9 cellular contexts compared by ENCODE assay signal in genomic region chr5:107812570-107813141, GRCh38.
DNase-seq lines count a peak whose midpoint lies in the region; ATAC-seq and TF ChIP-seq lines count a peak whose summit lies in the region.
"Had no signal": no experiment of that assay in that cellular context is flagged by ENCODE, and none has a peak within 500 bp of the region (broad histone marks: within the 10 kb centered on the region; RNA-seq: fewer than 3 reads in every experiment).

No MANE protein-coding gene starts in this region.

- H3K9ac ChIP-seq in mesenchymal stem cell (ENCODE audit: low read length) = no peak overlapping the region

- peak overlapping the region; percentile 64 for H2AK5ac ChIP-seq in mesenchymal stem cell (ENCODE audit: low read length, severe bottlenecking)

- H2BK15ac ChIP-seq in mesenchymal stem cell (ENCODE audit: low read depth, poor library complexity, severe bottlenecking) = no peak overlapping the region

- H3K27ac ChIP-seq in mesenchymal stem cell (ENCODE audit: low read length, poor library complexity, severe bottlenecking) (peak overlapping the region; percentile 43), uterus (no peak overlapping the region)
- H3K27ac ChIP-seq: prostate gland had no signal

- 53% methylated on average over 8 of the region's 8 CpGs for WGBS in mesenchymal stem cell

- H2BK5ac ChIP-seq in mesenchymal stem cell (ENCODE audit: low read depth, low read length, poor library complexity, severe bottlenecking) = no peak overlapping the region

- H3K4me1 ChIP-seq in mesenchymal stem cell (ENCODE audit: control insufficient read depth, insufficient read depth, low read depth, low read length) = peaks cover 23% of the 10 kb centered on the region
- H3K4me1 ChIP-seq in uterus = no peaks in the 10 kb centered on the region
- H3K4me1 ChIP-seq: prostate gland had no signal

- TF ChIP-seq CTCF in uterus (IDR thresholded peaks at IDR 0.05) = no peak

- H3K36me3 ChIP-seq in mesenchymal stem cell (ENCODE audit: control insufficient read depth in 1 of 2, insufficient read depth in 2 of 2, low read depth in 1 of 2, low read length in 2 of 2) (no peaks in the 10 kb centered on the region), uterus (no peaks in the 10 kb centered on the region)
- H3K36me3 ChIP-seq: prostate gland had no signal

- no peak for TF ChIP-seq POLR2A in uterus (IDR thresholded peaks at IDR 0.05)

- no peak overlapping the region for H3K4me3 ChIP-seq in mesenchymal stem cell (ENCODE audit: insufficient read depth in 1 of 2, low read depth in 1 of 2, low read length in 2 of 2)
- H3K4me3 ChIP-seq in uterus = no peak overlapping the region
- H3K4me3 ChIP-seq: prostate gland had no signal

- DNase-seq in NOMO-1 (lab: John Stamatoyannopoulos, UW; ENCODE audit: unreplicated experiment in 2 of 2) = peak; percentile 55
- DNase-seq in mesenchymal stem cell = peak; percentile 80
- no peak for DNase-seq in retina
- DNase-seq in uterus = no peak
- no peak for DNase-seq in NCI-H2081 (lab: John Stamatoyannopoulos, UW)
- DNase-seq in activated naive CD4-positive, alpha-beta T cell (lab: John Stamatoyannopoulos, UW) = no peak

- no peak overlapping the region for H3K23ac ChIP-seq in mesenchymal stem cell (ENCODE audit: low read length in 2 of 2)

- no peak overlapping the region for H3K4ac ChIP-seq in mesenchymal stem cell (ENCODE audit: low read depth in 1 of 2, low read length in 2 of 2)

- intact Hi-C loops in uterus (cut with DNase I; ENCODE audit: low total_unique reads) = no loop called here

- no peak overlapping the region for H4K91ac ChIP-seq in mesenchymal stem cell (ENCODE audit: low read length)

- H3K27me3 ChIP-seq in mesenchymal stem cell (ENCODE audit: control insufficient read depth in 1 of 2, insufficient read depth in 1 of 2, low read length in 2 of 2) (no peaks in the 10 kb centered on the region), uterus (no peaks in the 10 kb centered on the region)

- H4K8ac ChIP-seq in mesenchymal stem cell (ENCODE audit: low read length) = peak overlapping the region; percentile 61

- ATAC-seq in GM18858 (IDR thresholded peaks at IDR 0.05; ENCODE audit: unreplicated experiment) = peak; percentile 70
- ATAC-seq in HG02759 (IDR thresholded peaks at IDR 0.05; ENCODE audit: unreplicated experiment) = peak; percentile 81

- peak overlapping the region; percentile 40 to 67 for H3K18ac ChIP-seq in mesenchymal stem cell (ENCODE audit: low read depth in 1 of 2, low read length in 2 of 2)

- H3K79me1 ChIP-seq in mesenchymal stem cell (replicated peaks; ENCODE audit: low read length, poor library complexity, severe bottlenecking) = no peaks in the 10 kb centered on the region

- no peak overlapping the region for H3K14ac ChIP-seq in mesenchymal stem cell (ENCODE audit: low read length in 2 of 2)

- H3K4me2 ChIP-seq in mesenchymal stem cell (ENCODE audit: low read length, poor library complexity, severe bottlenecking) = no peak overlapping the region

- peak overlapping the region in 1 of 2 experiments; percentile 4 for H2BK12ac ChIP-seq in mesenchymal stem cell (ENCODE audit: low read length in 2 of 2)

- no peak overlapping the region for H2AFZ ChIP-seq in mesenchymal stem cell (ENCODE audit: low read depth, low read length)

- H2BK120ac ChIP-seq in mesenchymal stem cell (ENCODE audit: low read depth, low read length) = peak overlapping the region; percentile 64

- no peaks in the 10 kb centered on the region for H3K9me3 ChIP-seq in mesenchymal stem cell (ENCODE audit: control insufficient read depth, low read length)
- H3K9me3 ChIP-seq in uterus = no peaks in the 10 kb centered on the region
- H3K9me3 ChIP-seq: prostate gland had no signal

Comparison
In these comparisons a context has a peak if more than half of its experiments do, and no peak if none do; other contexts are left out.
1. DNase-seq: peak in NOMO-1 (2 of 2) and mesenchymal stem cell (single experiment); none in retina (single experiment), uterus (0 of 2), NCI-H2081 (0 of 2) and activated naive CD4-positive, alpha-beta T cell (0 of 4).